13 cellular contexts compared by ENCODE assay signal in the genomic region with DNA sequence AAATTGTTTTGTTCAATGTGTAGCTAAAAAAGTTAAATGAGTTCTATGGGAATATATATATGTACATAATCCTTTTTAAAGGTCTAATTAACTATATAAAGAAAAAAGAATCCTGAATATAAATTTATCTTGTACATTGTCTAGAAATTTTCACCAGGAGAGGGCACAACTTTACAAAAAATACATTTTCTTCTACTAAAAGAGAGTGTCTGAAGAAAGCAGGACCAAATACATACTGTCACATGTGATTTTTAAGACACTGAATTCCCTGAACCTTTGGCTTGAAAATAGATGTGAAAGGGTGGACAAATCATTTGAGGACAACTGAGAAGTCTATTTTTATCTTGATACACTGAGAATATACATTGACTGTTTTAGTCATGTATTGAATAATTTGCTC.
DNase-seq lines count a peak whose midpoint lies in the region; ATAC-seq and TF ChIP-seq lines count a peak whose summit lies in the region.
"Had no signal": no experiment of that assay in that cellular context is flagged by ENCODE, and none has a peak within 500 bp of the region (broad histone marks: within the 10 kb centered on the region; RNA-seq: fewer than 3 reads in every experiment).

No MANE protein-coding gene starts in this region.

- H3K4me1 ChIP-seq in psoas muscle, result no peaks in the 10 kb centered on the region
- H3K4me1 ChIP-seq in gastroesophageal sphincter, result peaks cover 0 to 3% (median 0%) of the 10 kb centered on the region in 3 donors
- no peaks in the 10 kb centered on the region for H3K4me1 ChIP-seq in mesendoderm (ENCODE audit: control insufficient read depth, low read depth, low read length)

- no peak overlapping the region for H3K4me3 ChIP-seq in epithelial cell of proximal tubule (ENCODE audit: low read depth, low read length)
- H3K4me3 ChIP-seq in psoas muscle, result no peak overlapping the region
- no peak overlapping the region for H3K4me3 ChIP-seq in gastroesophageal sphincter
- H3K4me3 ChIP-seq in mesendoderm (ENCODE audit: low read length), result no peak overlapping the region

- no peak overlapping the region for H3K4me2 ChIP-seq in mesendoderm (ENCODE audit: low read length)

- no peak for TF ChIP-seq EP300 in gastroesophageal sphincter (IDR thresholded peaks at IDR 0.05)

- no peaks in the 10 kb centered on the region for H3K79me1 ChIP-seq in mesendoderm (ENCODE audit: low read length)

- no peak overlapping the region for H3K4ac ChIP-seq in mesendoderm (ENCODE audit: low read depth, low read length)

- ATAC-seq in GM19395 (IDR thresholded peaks at IDR 0.05; ENCODE audit: unreplicated experiment) (peak; percentile 72), psoas muscle (no peak), gastroesophageal sphincter (no peak)
- ATAC-seq: natural killer cell treated with Interleukin-12 subunit alpha and Interleukin-12 subunit beta and Interleukin-15 and Interleukin-18, amount 100 ng/mL, for 72 hours had no signal

- H4K8ac ChIP-seq in mesendoderm (ENCODE audit: low read depth, low read length), result no peak overlapping the region

- H3K9me3 ChIP-seq in psoas muscle, result no peaks in the 10 kb centered on the region
- no peaks in the 10 kb centered on the region for H3K9me3 ChIP-seq in gastroesophageal sphincter

- H3K79me2 ChIP-seq in mesendoderm (ENCODE audit: control insufficient read depth, insufficient read depth, low read length), result no peaks in the 10 kb centered on the region

- no peak for TF ChIP-seq POLR2A in gastroesophageal sphincter (IDR thresholded peaks at IDR 0.05)

- H3K36me3 ChIP-seq in psoas muscle (ENCODE audit: insufficient read depth in 1 of 2, low read depth in 1 of 2) (no peaks in the 10 kb centered on the region), gastroesophageal sphincter (no peaks in the 10 kb centered on the region), mesendoderm (ENCODE audit: control insufficient read depth, insufficient read depth, low read length) (no peaks in the 10 kb centered on the region)

- DNase-seq in ACHN (peak; percentile 21), OCI-M1 (lab: John Stamatoyannopoulos, UW) (peak; percentile 25), epithelial cell of proximal tubule (ENCODE audit: low read depth) (no peak), psoas muscle (no peak), mesendoderm (no peak), GM19238 (ENCODE audit: insufficient read length, low spot score) (no peak)
- DNase-seq: activated CD4-positive, alpha-beta T cell treated with anti-CD3 and anti-CD28 coated beads for 48 hours; activated naive CD4-positive, alpha-beta T cell treated with anti-CD3 and anti-CD28 coated beads for 36 hours; CD4-positive, alpha-beta T cell; stimulated activated CD4-positive, alpha-beta T cell treated with anti-CD3 and anti-CD28 coated beads, Interleukin-1b, Interleukin-23, amount 100 ng/mL, for 48 hours had no signal

- in situ Hi-C loops in ACHN (cut with HindIII; ENCODE audit: low pct_ligation_motif_present, low pct_unique_long_range_greater_than_20kb, low sequenced_read_pairs), result no loop called here

- no peak overlapping the region for H2BK5ac ChIP-seq in mesendoderm (ENCODE audit: low read length)

- H2BK15ac ChIP-seq in mesendoderm (replicated peaks; ENCODE audit: low read depth), result no peak overlapping the region

- intact Hi-C loops in psoas muscle (cut with DNase I), result loop anchor here in 1 of 2 donors (10.0 kb wide), 1 partner anchor 1413 kb away; no protein-coding TSS in a partner anchor

- no peak overlapping the region for H3K56ac ChIP-seq in mesendoderm (ENCODE audit: low read length)

- H3K9ac ChIP-seq in mesendoderm (ENCODE audit: low read length), result no peak overlapping the region

- H3K18ac ChIP-seq in mesendoderm (ENCODE audit: low read length), result no peak overlapping the region

- H2BK120ac ChIP-seq in mesendoderm (ENCODE audit: low read depth, low read length), result no peak overlapping the region

- H4K5ac ChIP-seq in mesendoderm (ENCODE audit: low read length), result no peak overlapping the region

- no peak overlapping the region for H2AK5ac ChIP-seq in mesendoderm (ENCODE audit: low read length)

- TF ChIP-seq CTCF in epithelial cell of proximal tubule (conservative IDR thresholded peaks at IDR 0.05; ENCODE audit: low read depth, low read length), result peak; percentile 34
- no peak for TF ChIP-seq CTCF in psoas muscle (IDR thresholded peaks at IDR 0.05)
- TF ChIP-seq CTCF in gastroesophageal sphincter (IDR thresholded peaks at IDR 0.05), result no peak

- H3K27me3 ChIP-seq in psoas muscle (ENCODE audit: insufficient read depth in 3 of 3, low read length in 2 of 3) (no peaks in the 10 kb centered on the region), gastroesophageal sphincter (no peaks in the 10 kb centered on the region), mesendoderm (ENCODE audit: insufficient read depth, low read length, poor library complexity) (no peaks in the 10 kb centered on the region)

- H3K27ac ChIP-seq in psoas muscle, result no peak overlapping the region
- no peak overlapping the region for H3K27ac ChIP-seq in gastroesophageal sphincter
- H3K27ac ChIP-seq in mesendoderm (ENCODE audit: low read depth, low read length), result no peak overlapping the region

- H3K23ac ChIP-seq in mesendoderm (ENCODE audit: low read length), result no peak overlapping the region

Comparison
In these comparisons a context has a peak if more than half of its experiments do, and no peak if none do; other contexts are left out.
1. DNase-seq: peak in ACHN (single experiment) and OCI-M1 (single experiment); none in epithelial cell of proximal tubule (single experiment), psoas muscle (0 of 2), mesendoderm (single experiment) and GM19238 (single experiment).